ENCODE assay signal across 8 cellular contexts in genomic region chr9:106862946-106863740, GRCh38. TPM values are rescaled to one million over a fixed set of nuclear protein-coding genes. Genes with fewer than 3 reads are reported as not detected.
A peak's percentile ranks its signal among the peaks of the same experiment; 100 is the strongest.
DNase-seq lines count a peak whose midpoint lies in the region; ATAC-seq, FAIRE-seq and TF ChIP-seq lines count a peak whose summit lies in the region.

Gene ZNF462, plus strand, starts transcription at chr9:106863166. Its CDS starts 60,218 bp downstream, at chr9:106923384.

- no peak within 1 kb of the TSS for H3K27ac Mint-ChIP-seq in dendritic cell treated with granulocyte-macrophage colony-stimulating factor and Interleukin-4, amounts not matched to agents 40 ng/mL and 50 ng/mL, for 4 days

- H3K4me1 ChIP-seq in left lung (peaks cover 5 to 6% of the 10 kb centered on the region in 2 donors), stomach (peaks cover 0 to 49% (median 40%) of the 10 kb centered on the region in 4 donors)

- intact Hi-C loops in dendritic cell treated with granulocyte-macrophage colony-stimulating factor and Interleukin-4, amounts not matched to agents 40 ng/mL and 50 ng/mL, for 4 days (cut with micrococcal nuclease): no loop called here
- intact Hi-C loops in left lung (cut with DNase I): no loop called here
- intact Hi-C loops in stomach (cut with DNase I; ENCODE audit: low total_unique reads): no loop called here

- FAIRE-seq in H54 (lab: Jason Lieb, UNC) (peak; percentile 73), RCC 7860 (lab: Jason Lieb, UNC) (peak; percentile 57)

- H3K9me3 Mint-ChIP-seq in dendritic cell treated with granulocyte-macrophage colony-stimulating factor and Interleukin-4, amounts not matched to agents 40 ng/mL and 50 ng/mL, for 4 days: no peaks in the 10 kb centered on the region

- no peaks in the 10 kb centered on the region for H3K36me3 Mint-ChIP-seq in dendritic cell treated with granulocyte-macrophage colony-stimulating factor and Interleukin-4, amounts not matched to agents 40 ng/mL and 50 ng/mL, for 4 days (ENCODE audit: low read depth)

- DNase-seq in AG09319 (ENCODE audit: extremely low read depth, low read depth) (peak; percentile 57), H54 (ENCODE audit: insufficient read length, low spot score) (peak; percentile 60), RCC 7860 (ENCODE audit: low spot score) (peak; percentile 78), left lung (peak in 1 of 2 donors; percentile 65), stomach (no peak), NCI-H2029 (lab: John Stamatoyannopoulos, UW) (no peak)

- TF ChIP-seq EP300 in stomach (IDR thresholded peaks at IDR 0.05): no peak

- H3K36me3 ChIP-seq in left lung (no peaks in the 10 kb centered on the region), stomach (no peaks in the 10 kb centered on the region)

- H3K27ac ChIP-seq in left lung: peak within 1 kb of the TSS; percentile 80 to 91
- H3K27ac ChIP-seq in stomach: peak within 1 kb of the TSS; percentile 56 to 87 (median 78)

- peak within 1 kb of the TSS; percentile 74 for H3K4me3 Mint-ChIP-seq in dendritic cell treated with granulocyte-macrophage colony-stimulating factor and Interleukin-4, amounts not matched to agents 40 ng/mL and 50 ng/mL, for 4 days

- TF ChIP-seq CTCF in AG09319 (IDR thresholded peaks at IDR 0.05; ENCODE audit: low read depth, low read length): no peak
- no peak for TF ChIP-seq CTCF in left lung (IDR thresholded peaks at IDR 0.05)
- TF ChIP-seq CTCF in stomach (IDR thresholded peaks at IDR 0.05): peak in 3 of 7 experiments; percentile 21 to 69 (median 65)

- WGBS in stomach, 5 donors: 0 to 3% (median 1%) methylated on average over 29 of the region's 29 CpGs

- no peaks in the 10 kb centered on the region for H3K9me3 ChIP-seq in left lung
- no peaks in the 10 kb centered on the region for H3K9me3 ChIP-seq in stomach

- H3K4me3 ChIP-seq in left lung (peak within 1 kb of the TSS; percentile 60 to 61), stomach (peak within 1 kb of the TSS; percentile 67 to 79 (median 72))

- peaks cover 46% of the 10 kb centered on the region for H3K4me1 Mint-ChIP-seq in dendritic cell treated with granulocyte-macrophage colony-stimulating factor and Interleukin-4, amounts not matched to agents 40 ng/mL and 50 ng/mL, for 4 days (ENCODE audit: low read depth)

- H3K27me3 ChIP-seq in left lung (peaks cover 0 to 67% of the 10 kb centered on the region in 2 donors), stomach (peaks cover 0 to 58% (median 37%) of the 10 kb centered on the region in 3 donors)

- TF ChIP-seq POLR2A in H54 (IDR thresholded peaks at IDR 0.05; ENCODE audit: low read depth, low read length) (peak; percentile 93), stomach (IDR thresholded peaks at IDR 0.05) (no peak)

- H3K27me3 Mint-ChIP-seq in dendritic cell treated with granulocyte-macrophage colony-stimulating factor and Interleukin-4, amounts not matched to agents 40 ng/mL and 50 ng/mL, for 4 days: peaks cover 71% of the 10 kb centered on the region

- peak; percentile 21 for ATAC-seq in left lung
- ATAC-seq in HG02938 (IDR thresholded peaks at IDR 0.05; ENCODE audit: unreplicated experiment): no peak

RNA-seq across cellular contexts. Expression of gene ZNF462, which starts in this region (rescaled TPM):
- total RNA-seq in left lung: 10 to 100 TPM; 30.3 to 41.4 TPM
- total RNA-seq in stomach: 10 to 100 TPM in 4 of 5 donors, 1 to 10 TPM in 1; 4.9 to 60.1 (median 17.0) TPM
- 1 to 10 TPM in 2 of 3 donors, under 1 TPM in 1; 0.50 to 1.8 (median 1.5) TPM for polyA plus RNA-seq in stomach

Comparison
In these comparisons a context has a peak if more than half of its experiments do, and no peak if none do; other contexts are left out.
1. DNase-seq: peak in AG09319 (single experiment), H54 (single experiment) and RCC 7860 (single experiment); none in stomach (single experiment) and NCI-H2029 (single experiment).